ENCODE assay signal across 8 cellular contexts in genomic region chr17:29177541-29177870, GRCh38. TPM values are rescaled to one million over a fixed set of nuclear protein-coding genes. Genes with fewer than 3 reads are reported as not detected.
A peak's percentile ranks its signal among the peaks of the same experiment; 100 is the strongest.
DNase-seq lines count a peak whose midpoint lies in the region; ATAC-seq, FAIRE-seq and TF ChIP-seq lines count a peak whose summit lies in the region.

No MANE protein-coding gene starts in this region.

- H4K5ac ChIP-seq in H1 (ENCODE audit: insufficient read length, low read depth, low read length), result no peak overlapping the region

- ATAC-seq in GM18858 (IDR thresholded peaks at IDR 0.05; ENCODE audit: unreplicated experiment), result no peak
- ATAC-seq in GM18511 (IDR thresholded peaks at IDR 0.05; ENCODE audit: unreplicated experiment), result no peak

- H3K23ac ChIP-seq in H1 (ENCODE audit: insufficient read length) (no peak overlapping the region), neuronal stem cell (ENCODE audit: low read depth, low read length, poor library complexity) (no peak overlapping the region)

- H2AK5ac ChIP-seq in H1 (ENCODE audit: low read depth, low read length) (peak overlapping the region; percentile 43; the same call in 1 of the 2 replicates), neuronal stem cell (ENCODE audit: low read depth, low read length) (peak overlapping the region; percentile 0)

- peaks cover 15% of the 10 kb centered on the region for H3K27me3 ChIP-seq in NT2/D1 (ENCODE audit: insufficient read depth, insufficient read length)
- peaks cover 0 to 10% (median 5%) of the 10 kb centered on the region in 4 experiments; a peak in 3 of 7 replicates for H3K27me3 ChIP-seq in H1 (replicated peaks in 1 of 4; ENCODE audit: control insufficient read depth in 3 of 4, extremely low read depth in 1 of 4, insufficient read depth in 3 of 4, low read length in 3 of 4)
- H3K27me3 ChIP-seq in neuronal stem cell (ENCODE audit: control insufficient read depth in 3 of 3, insufficient read depth in 3 of 3, low read depth in 1 of 3, low read length in 3 of 3), result peaks cover 0 to 11% (median 10%) of the 10 kb centered on the region in 3 experiments

- no peak for TF ChIP-seq RAD21 in H1 (IDR thresholded peaks at IDR 0.05 in 1 of 2, conservative IDR thresholded peaks at IDR 0.05 in 1 of 2; ENCODE audit: low read depth in 2 of 2, low read length in 2 of 2)

- TF ChIP-seq CTCF in C4-2B (conservative IDR thresholded peaks at IDR 0.05) (no peak), H1 (IDR thresholded peaks at IDR 0.05; ENCODE audit: control extremely low read depth in 1 of 3, insufficient read depth in 1 of 3, low read depth in 1 of 3, low read length in 3 of 3) (no peak)

- H3K4me1 ChIP-seq in NT2/D1 (ENCODE audit: insufficient read depth, insufficient read length) (peaks cover 21% of the 10 kb centered on the region), H1 (replicated peaks in 1 of 4; ENCODE audit: control insufficient read depth in 3 of 4, insufficient read depth in 4 of 4, low read length in 3 of 4) (peaks cover 6 to 30% (median 16%) of the 10 kb centered on the region in 4 experiments), neuronal stem cell (ENCODE audit: control insufficient read depth in 2 of 2, insufficient read depth in 1 of 2, low read depth in 1 of 2, low read length in 2 of 2) (peaks cover 24 to 37% of the 10 kb centered on the region in 2 donors)

- FAIRE-seq in H1 (lab: Jason Lieb, UNC), result no peak

- H3K4me3 ChIP-seq in NT2/D1 (ENCODE audit: insufficient read length, low read depth) (no peak overlapping the region), H1 (ENCODE audit: extremely low read depth in 1 of 4, insufficient read depth in 2 of 4, low read depth in 3 of 4, low read length in 4 of 4) (peak overlapping the region in 1 of 4 experiments; percentile 70; a peak in 1 of 8 replicates), neuronal stem cell (ENCODE audit: low read length in 2 of 2) (no peak overlapping the region)

- H3K56ac ChIP-seq in H1 (replicated peaks; ENCODE audit: insufficient read length, low read depth, low read length), result no peak overlapping the region

- H3K79me2 ChIP-seq in H1 (ENCODE audit: control insufficient read depth in 1 of 2, insufficient read depth in 2 of 2, low read length in 2 of 2), result peaks cover 0 to 20% of the 10 kb centered on the region in 2 experiments; a peak in 2 of 4 replicates

- H2BK20ac ChIP-seq in H1 (ENCODE audit: low read length), result peak overlapping the region; percentile 51; the same call in 1 of the 2 replicates

- H2BK12ac ChIP-seq in H1 (ENCODE audit: low read depth, low read length) (peak overlapping the region; percentile 64; the same call in 1 of the 2 replicates), neuronal stem cell (ENCODE audit: low read length) (no peak overlapping the region)

- 71% methylated on average over 3 of the region's 3 CpGs; no CpG with 5 or more reads in 1 of the 2 experiments for WGBS in H1 (ENCODE audit: extremely low coverage in 1 of 2, insufficient coverage in 1 of 2, insufficient read length in 1 of 2, insufficient replicate concordance in 2 of 2, low coverage in 1 of 2, low lambda C conversion rate in 2 of 2, missing lambda C conversion rate in 1 of 2), 2 experiments
- no CpG with 5 or more reads among the region's 3 CpGs for WGBS in neuronal stem cell (ENCODE audit: extremely low coverage in 2 of 2, insufficient read length in 2 of 2, insufficient replicate concordance in 1 of 2), 2 donors

- H2BK15ac ChIP-seq in H1 (ENCODE audit: low read length) (0 out of 2 replicates have a peak overlapping the region, but pooled peaks have one; percentile 7), neuronal stem cell (ENCODE audit: low read length) (no peak overlapping the region)

- no peak for TF ChIP-seq POLR2A in H1 (IDR thresholded peaks at IDR 0.05; ENCODE audit: control extremely low read depth in 1 of 2, low read depth in 2 of 2, low read length in 2 of 2)

- H4K91ac ChIP-seq in H1 (replicated peaks; ENCODE audit: insufficient read length, low read length) (peak overlapping the region; percentile 93), neuronal stem cell (ENCODE audit: low read depth, low read length, poor library complexity) (no peak overlapping the region)

- CTCF ChIA-PET in H1 (lab: Charles Lee; ENCODE audit: partially characterized antibody), result interaction anchor here (0.7 to 42.5 kb wide), 7 partner anchors 17 to 96 kb away, joined by 3 to 731 read pairs (median 8); no protein-coding TSS in a partner anchor

- H2BK5ac ChIP-seq in H1 (ENCODE audit: low read depth, low read length) (peak overlapping the region; percentile 36), neuronal stem cell (ENCODE audit: low read length) (no peak overlapping the region)

- H3K14ac ChIP-seq in H1 (ENCODE audit: insufficient read length) (no peak overlapping the region), neuronal stem cell (ENCODE audit: low read length) (no peak overlapping the region)

- H3K27ac ChIP-seq in C4-2B (peak overlapping the region; percentile 87), H1 (ENCODE audit: low read depth, low read length) (no peak overlapping the region), neuronal stem cell (replicated peaks; ENCODE audit: low read length) (no peak overlapping the region)

- no peak overlapping the region for H4K8ac ChIP-seq in H1 (ENCODE audit: extremely low read depth, insufficient read depth, low read length)
- H4K8ac ChIP-seq in neuronal stem cell (ENCODE audit: low read depth, low read length), result no peak overlapping the region

- POLR2A ChIA-PET in H1 (lab: Charles Lee; ENCODE audit: partially characterized antibody), result interaction anchor here (2.7 to 5.3 kb wide), 3 partner anchors 13 to 31 kb away, joined by 10 to 34 read pairs (median 25); no protein-coding TSS in a partner anchor

- H2AFZ ChIP-seq in H1 (ENCODE audit: low read length) (no peak overlapping the region), neuronal stem cell (ENCODE audit: low read length) (no peak overlapping the region)

- no peak for DNase-seq in NT2/D1 (ENCODE audit: low read depth, low spot score)
- no peak for DNase-seq in H1 (ENCODE audit: low read depth in 1 of 2, low spot score in 2 of 2)
- no peak for DNase-seq in neuronal stem cell (ENCODE audit: low spot score)
- DNase-seq in CD1c-positive myeloid dendritic cell (ENCODE audit: extremely low spot score), result no peak
- no peak for DNase-seq in C1 segment of cervical spinal cord (lab: John Stamatoyannopoulos, UW)

- H3K79me1 ChIP-seq in H1 (ENCODE audit: low read depth, low read length) (peaks cover 3% of the 10 kb centered on the region; the same call in 1 of the 2 replicates), neuronal stem cell (ENCODE audit: low read depth, low read length) (peaks cover 6% of the 10 kb centered on the region)

- H3K4ac ChIP-seq in H1 (replicated peaks; ENCODE audit: insufficient read length, low read depth, low read length) (no peak overlapping the region), neuronal stem cell (ENCODE audit: low read length) (no peak overlapping the region)

- H3K18ac ChIP-seq in H1 (ENCODE audit: extremely low read depth, low read length) (peak overlapping the region; percentile 54), neuronal stem cell (ENCODE audit: low read length) (no peak overlapping the region)

- H3K23me2 ChIP-seq in H1 (ENCODE audit: low read depth, low read length), result peaks cover 13% of the 10 kb centered on the region; the same call in 1 of the 2 replicates

- H3K9ac ChIP-seq in NT2/D1 (ENCODE audit: insufficient read length, low read depth), result peak overlapping the region; percentile 61
- H3K9ac ChIP-seq in H1 (replicated peaks in 1 of 4; ENCODE audit: extremely low read depth in 1 of 4, low read depth in 3 of 4, low read length in 3 of 4), result peak overlapping the region in 1 of 4 experiments; percentile 11; a peak in 1 of 7 replicates
- H3K9ac ChIP-seq in neuronal stem cell (ENCODE audit: low read depth, low read length, poor library complexity), result no peak overlapping the region

- H3K4me2 ChIP-seq in H1 (ENCODE audit: insufficient read depth in 1 of 2, low read depth in 2 of 2, low read length in 2 of 2) (peak overlapping the region; percentile 75 to 85), neuronal stem cell (ENCODE audit: insufficient read depth, low read length, poor library complexity, severe bottlenecking) (no peak overlapping the region)

- peaks cover 0 to 2% of the 10 kb centered on the region in 2 experiments for H4K20me1 ChIP-seq in H1 (replicated peaks in 1 of 2; ENCODE audit: control insufficient read depth in 1 of 2, insufficient read depth in 2 of 2, low read length in 2 of 2)

- H2BK120ac ChIP-seq in H1 (replicated peaks; ENCODE audit: low read depth, low read length) (no peak overlapping the region), neuronal stem cell (ENCODE audit: low read depth, low read length) (no peak overlapping the region)

- no peaks in the 10 kb centered on the region for H3K36me3 ChIP-seq in NT2/D1 (ENCODE audit: insufficient read depth, insufficient read length, low read length)
- no peaks in the 10 kb centered on the region for H3K36me3 ChIP-seq in H1 (ENCODE audit: control insufficient read depth in 2 of 4, insufficient read depth in 4 of 4, low read length in 3 of 4)
- no peaks in the 10 kb centered on the region for H3K36me3 ChIP-seq in neuronal stem cell (replicated peaks in 1 of 2; ENCODE audit: control insufficient read depth in 2 of 2, insufficient read depth in 2 of 2, low read length in 2 of 2)

- H3K9me3 ChIP-seq in NT2/D1 (ENCODE audit: insufficient read depth, low read length), result no peaks in the 10 kb centered on the region
- no peaks in the 10 kb centered on the region for H3K9me3 ChIP-seq in H1 (ENCODE audit: insufficient read depth in 2 of 2, low read depth in 1 of 2, low read length in 1 of 2)
- no peaks in the 10 kb centered on the region for H3K9me3 ChIP-seq in neuronal stem cell (replicated peaks in 1 of 2; ENCODE audit: control insufficient read depth in 2 of 2, insufficient read depth in 1 of 2, low read depth in 1 of 2, low read length in 2 of 2)

- no peak for TF ChIP-seq EP300 in H1 (IDR thresholded peaks at IDR 0.05; ENCODE audit: borderline replicate concordance in 1 of 2, low read depth in 2 of 2, low read length in 2 of 2)

TF ChIP-seq in H1, 55 proteins besides CTCF, POLR2A, EP300 and RAD21 (continues in another document):
- TF ChIP-seq TBP (IDR thresholded peaks at IDR 0.05; ENCODE audit: low read depth, low read length) (no peak), ZNF274 (IDR thresholded peaks at IDR 0.05; ENCODE audit: borderline replicate concordance, extremely low read depth, low read length) (no peak)

RNA-seq across cellular contexts. Expression of gene MYO18A, which starts 2.7 kb away (rescaled TPM):
- total RNA-seq in H1 (2021; fragmentation: NEBNext Ultra II Directional; extraction: Animal tissue kit (Norgen Biotek cat#: 25700)), result 36.6 and 43.8 TPM in 2 replicates
- polyA plus RNA-seq in H1 (2011; rRNA removed), result 7.6 and 10.1 TPM in 2 replicates
- polyA plus RNA-seq in H1 (2011; cell fraction: cytosol; rRNA removed), result 9.6 TPM
- polyA plus RNA-seq in H1 (2011; cell fraction: nucleus; rRNA removed), result 51.6 TPM
- polyA plus RNA-seq in H1 (2012, experiment 1 of 2), result 31.9 to 40.0 TPM (median 35.1 TPM) in 4 replicates
- 14.2 TPM for polyA plus RNA-seq in H1 (2012, experiment 2 of 2)
- 19.0 TPM for polyA plus RNA-seq in H1 (2013, experiment 1 of 2)
- polyA plus RNA-seq in H1 (2013, experiment 2 of 2), result 17.7 TPM
- 23.8 and 33.3 TPM in 2 replicates for polyA minus RNA-seq in H1 (2011; rRNA and poly(A)+ RNA removed)
- 17.5 TPM for polyA minus RNA-seq in H1 (2011; cell fraction: cytosol; rRNA and poly(A)+ RNA removed)
- polyA minus RNA-seq in H1 (2011; cell fraction: nucleus; rRNA and poly(A)+ RNA removed), result 36.3 TPM
- 12.3 TPM for polyA plus RNA-seq in neuronal stem cell (2013, experiment 1 of 2)
- polyA plus RNA-seq in neuronal stem cell (2013, experiment 2 of 2), result 12.3 TPM
